ENCODE assay signal across 9 cellular contexts in the genomic region with DNA sequence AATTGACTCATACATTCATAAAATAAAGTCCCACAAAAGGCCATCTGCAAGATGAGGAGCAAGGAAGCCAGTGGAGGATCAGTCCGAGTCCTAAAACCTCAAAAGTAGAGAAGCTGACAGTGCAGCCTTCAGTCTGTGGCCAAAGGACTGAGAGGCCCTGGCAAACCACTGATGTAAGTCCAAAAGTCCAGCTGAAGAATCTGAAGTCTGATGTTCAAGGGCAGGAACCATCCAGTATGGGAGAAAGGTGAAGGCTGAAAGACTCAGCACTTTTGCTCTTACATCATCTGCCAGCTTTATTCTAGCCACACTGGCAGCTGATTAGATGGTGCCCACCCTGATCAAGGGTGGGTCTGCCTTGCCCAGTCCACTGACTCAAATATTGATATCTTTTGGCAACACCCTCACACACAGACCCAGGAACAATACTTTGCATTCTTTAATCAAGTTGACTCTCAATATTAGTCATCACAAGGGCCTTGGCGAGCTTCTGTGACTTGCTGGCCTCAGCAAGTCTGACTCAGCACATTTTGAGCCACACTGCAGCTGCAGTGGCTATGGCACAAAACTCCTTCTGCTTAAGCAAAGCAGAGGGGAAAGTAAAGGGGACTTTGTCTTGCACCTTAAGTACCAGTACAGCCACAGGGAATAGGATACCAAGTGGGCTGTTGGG.
DNase-seq lines count a peak whose midpoint lies in the region; ATAC-seq and TF ChIP-seq lines count a peak whose summit lies in the region.
"Had no signal": no experiment of that assay in that cellular context is flagged by ENCODE, and none has a peak within 500 bp of the region (broad histone marks: within the 10 kb centered on the region; RNA-seq: fewer than 3 reads in every experiment).

No MANE protein-coding gene starts in this region.

- peak; percentile 73 for ATAC-seq in HG03196 (IDR thresholded peaks at IDR 0.05; ENCODE audit: unreplicated experiment)
- no peak for ATAC-seq in sciatic nerve

- peak; percentile 1 for DNase-seq in stimulated activated CD4-positive, alpha-beta T cell treated with anti-CD3 and anti-CD28 coated beads, Interleukin-15, amount 100 ng/mL, for 24 hours
- DNase-seq in stimulated activated CD4-positive, alpha-beta T cell treated with anti-CD3 and anti-CD28 coated beads, Interleukin-12 subunit alpha, Interleukin-12 subunit beta, amount 100 ng/mL, for 4 hours = no peak
- DNase-seq in astrocyte of the cerebellum (ENCODE audit: low read depth) (peak; percentile 15), sciatic nerve (ENCODE audit: low spot score) (no peak), occipital lobe (lab: John Stamatoyannopoulos, UW) (no peak), BE2C (no peak), COR-L47 (lab: John Stamatoyannopoulos, UW) (no peak)

- no peaks in the 10 kb centered on the region for H3K27me3 ChIP-seq in BE2C
- H3K27me3 ChIP-seq: cardiac muscle cell had no signal

- H3K36me3 ChIP-seq in BE2C = no peaks in the 10 kb centered on the region
- H3K36me3 ChIP-seq: cardiac muscle cell had no signal

- intact Hi-C loops in sciatic nerve (cut with DNase I) = no loop called here

- TF ChIP-seq CTCF in astrocyte of the cerebellum (IDR thresholded peaks at IDR 0.05; ENCODE audit: low read depth, low read length, missing control alignments) (no peak), BE2C (IDR thresholded peaks at IDR 0.05; ENCODE audit: low read depth, low read length) (no peak)

- in situ Hi-C loops in astrocyte of the cerebellum (cut with HindIII; ENCODE audit: low sequenced_read_pairs) = no loop called here

- no peak overlapping the region for H3K4me3 ChIP-seq in astrocyte of the cerebellum (ENCODE audit: low read depth, low read length)
- H3K4me3 ChIP-seq in BE2C (ENCODE audit: low read depth, low read length) = no peak overlapping the region
- H3K4me3 ChIP-seq: cardiac muscle cell had no signal

- H3K4me1 ChIP-seq in BE2C = no peaks in the 10 kb centered on the region

- no peaks in the 10 kb centered on the region; the same call in 1 of the 2 replicates for H3K9me3 ChIP-seq in BE2C

Comparison
In these comparisons a context has a peak if more than half of its experiments do, and no peak if none do; other contexts are left out.
1. DNase-seq: peak in stimulated activated CD4-positive, alpha-beta T cell treated with anti-CD3 and anti-CD28 coated beads, Interleukin-15, amount 100 ng/mL, for 24 hours (single experiment) and astrocyte of the cerebellum (single experiment); none in stimulated activated CD4-positive, alpha-beta T cell treated with anti-CD3 and anti-CD28 coated beads, Interleukin-12 subunit alpha, Interleukin-12 subunit beta, amount 100 ng/mL, for 4 hours (single experiment), sciatic nerve (single experiment), occipital lobe (single experiment), BE2C (single experiment) and COR-L47 (single experiment).